In the genomic region with DNA sequence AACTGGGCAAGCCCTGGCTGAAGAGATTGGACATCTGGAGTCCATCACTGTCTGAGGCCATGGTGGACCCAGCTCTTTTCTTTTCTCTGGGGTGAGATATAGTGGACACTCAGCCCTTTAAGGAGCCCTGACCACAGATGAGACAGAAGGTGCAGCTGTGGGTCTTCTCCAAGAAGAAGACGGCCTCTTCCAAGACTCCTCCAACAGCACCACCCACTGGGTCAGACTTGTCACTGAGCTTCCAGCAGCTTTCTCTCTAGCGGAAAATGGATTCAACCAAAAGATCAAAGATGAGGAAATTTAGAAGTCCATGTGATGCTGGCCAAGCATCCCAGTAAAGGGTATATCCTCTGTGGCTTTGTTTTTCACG, we compare ENCODE assay signal across 17 cellular contexts. TPM values are rescaled to one million over a fixed set of nuclear protein-coding genes. Genes with fewer than 3 reads are reported as not detected.
DNase-seq lines count a peak whose midpoint lies in the region; ATAC-seq and TF ChIP-seq lines count a peak whose summit lies in the region.
"Had no signal": no experiment of that assay in that cellular context is flagged by ENCODE, and none has a peak within 500 bp of the region (broad histone marks: within the 10 kb centered on the region; RNA-seq: fewer than 3 reads in every experiment).

No MANE protein-coding gene starts in this region.

- H3K9me3 ChIP-seq in H9 (ENCODE audit: control insufficient read depth, low read depth, low read length) (no peaks in the 10 kb centered on the region), subcutaneous abdominal adipose tissue (ENCODE audit: control insufficient read depth in 5 of 5, low read length in 5 of 5) (no peaks in the 10 kb centered on the region)

- no CpG with 5 or more reads among the region's 3 CpGs for WGBS in H9 (ENCODE audit: extremely low coverage, insufficient read length, low lambda C conversion rate)

- H3K27ac ChIP-seq in H9 (ENCODE audit: insufficient read length, low read depth, low read length): no peak overlapping the region
- H3K27ac ChIP-seq in subcutaneous abdominal adipose tissue (ENCODE audit: low read depth, low read length): peak overlapping the region; percentile 84
- H3K27ac ChIP-seq: hepatocyte, parathyroid adenoma had no signal

- no peaks in the 10 kb centered on the region for H3K36me3 Mint-ChIP-seq in H9 (ENCODE audit: insufficient read depth in 1 of 3, low read depth in 3 of 3)
- H3K36me3 Mint-ChIP-seq in T-cell: no peaks in the 10 kb centered on the region
- H3K36me3 Mint-ChIP-seq: CD4-positive, CD25-positive, alpha-beta regulatory T cell had no signal

- no peak overlapping the region for H3K18ac ChIP-seq in H9 (ENCODE audit: insufficient read length, low read depth, low read length)

- no peak overlapping the region for H2BK12ac ChIP-seq in H9 (ENCODE audit: insufficient read length, low read depth, low read length)

- in situ Hi-C loops in astrocyte of the cerebellum (cut with HindIII; ENCODE audit: low sequenced_read_pairs): no loop called here

- peak; percentile 44 for ATAC-seq in left ventricle myocardium superior
- ATAC-seq in T-cell (replicated peaks in 1 of 4): no peak
- ATAC-seq: stimulated activated effector memory CD8-positive, alpha-beta T cell treated with anti-CD3 and anti-CD28 coated beads, Interleukin-12 subunit alpha, Interleukin-12 subunit beta, amount 100 ng/mL, for 72 hours had no signal

- no peak overlapping the region for H3K23ac ChIP-seq in H9 (ENCODE audit: insufficient read length, low read depth, low read length)

- no peak overlapping the region for H2BK120ac ChIP-seq in H9 (ENCODE audit: low read depth, low read length, poor library complexity, severe bottlenecking)

- no peak overlapping the region for H4K5ac ChIP-seq in H9 (ENCODE audit: insufficient read length, low read depth, low read length)

- no peak overlapping the region for H3K14ac ChIP-seq in H9 (ENCODE audit: insufficient read depth, low read length)

- peak; percentile 29 for DNase-seq in H9
- DNase-seq in astrocyte of the cerebellum (ENCODE audit: low read depth): no peak
- no peak for DNase-seq in left ventricle myocardium superior
- no peak for DNase-seq in NCI-H128 (lab: John Stamatoyannopoulos, UW; ENCODE audit: unreplicated experiment)
- DNase-seq in activated naive CD4-positive, alpha-beta T cell treated with anti-CD3 and anti-CD28 coated beads, Interleukin-2, amount 50 U/mL, for 16 hours: no peak
- no peak for DNase-seq in mucosa of gallbladder (ENCODE audit: low spot score)
- DNase-seq in T-cell: no peak
- DNase-seq: CD4-positive, CD25-positive, alpha-beta regulatory T cell; effector memory CD4-positive, alpha-beta T cell; NCI-H1417; NCI-H526 treated with DMSO at 0.1 percent for 48 hours; SHP77; stimulated activated CD4-positive, alpha-beta T cell treated with anti-CD3 and anti-CD28 coated beads, Interleukin-1b, Interleukin-23, amount 100 ng/mL, for 48 hours had no signal

- no peak overlapping the region for H4K8ac ChIP-seq in H9 (replicated peaks; ENCODE audit: insufficient read length, low read depth, low read length)

- H3K27me3 Mint-ChIP-seq in H9 (ENCODE audit: low read depth) (peaks cover 19% of the 10 kb centered on the region), T-cell (peaks cover 19 to 24% of the 10 kb centered on the region in 2 donors)

- no peaks in the 10 kb centered on the region for H3K79me1 ChIP-seq in H9 (ENCODE audit: insufficient read depth, low read depth, low read length, poor library complexity, severe bottlenecking)

- H2BK15ac ChIP-seq in H9 (ENCODE audit: low read depth, low read length): no peak overlapping the region

- H3K4me1 ChIP-seq in H9 (ENCODE audit: insufficient read depth, low read length) (no peaks in the 10 kb centered on the region), subcutaneous abdominal adipose tissue (ENCODE audit: control insufficient read depth in 5 of 5, insufficient read depth in 5 of 5, low read length in 5 of 5) (peaks cover 19 to 78% (median 71%) of the 10 kb centered on the region in 5 donors)
- H3K4me1 ChIP-seq: parathyroid adenoma had no signal

- CTCF ChIA-PET in T-cell (lab: Charles Lee): interaction anchor here in 1 of 2 donors (0.6 kb wide), 1 partner anchor 227 kb away, joined by 3 read pairs; no protein-coding TSS in a partner anchor

- no peak overlapping the region for H3K56ac ChIP-seq in H9 (ENCODE audit: insufficient read length, low read depth, low read length)

- H3K79me2 ChIP-seq in H9 (ENCODE audit: insufficient read depth, low read length): no peaks in the 10 kb centered on the region
- H3K79me2 ChIP-seq: hepatocyte, parathyroid adenoma had no signal

- 0 out of 4 replicates have a peak, but pooled peaks cover 0 to 4% of the 10 kb centered on the region in 2 experiments for H3K4me1 Mint-ChIP-seq in H9
- no peaks in the 10 kb centered on the region for H3K4me1 Mint-ChIP-seq in T-cell
- H3K4me1 Mint-ChIP-seq: CD4-positive, CD25-positive, alpha-beta regulatory T cell; stimulated activated effector memory CD8-positive, alpha-beta T cell treated with anti-CD3 and anti-CD28 coated beads, Interleukin-12 subunit alpha, Interleukin-12 subunit beta, amount 100 ng/mL, for 72 hours had no signal

- H3K4me2 ChIP-seq in H9 (ENCODE audit: insufficient read depth, insufficient read length, low read length): no peak overlapping the region
- H3K4me2 ChIP-seq: hepatocyte had no signal

- no peak overlapping the region for H4K91ac ChIP-seq in H9 (ENCODE audit: insufficient read length, low read depth, low read length)

- no peak overlapping the region for H2AFZ ChIP-seq in H9 (ENCODE audit: low read length)
- H2AFZ ChIP-seq: hepatocyte, parathyroid adenoma had no signal

- H2AK5ac ChIP-seq in H9 (ENCODE audit: insufficient read length, low read length): no peak overlapping the region

- TF ChIP-seq CTCF in H9 (conservative IDR thresholded peaks at IDR 0.05) (peak; percentile 59), astrocyte of the cerebellum (IDR thresholded peaks at IDR 0.05; ENCODE audit: low read depth, low read length, missing control alignments) (peak; percentile 4)

- H3K27me3 ChIP-seq in H9 (ENCODE audit: insufficient read depth, low read length): no peaks in the 10 kb centered on the region
- peaks cover 0 to 2% (median 0%) of the 10 kb centered on the region in 5 donors for H3K27me3 ChIP-seq in subcutaneous abdominal adipose tissue (ENCODE audit: control insufficient read depth in 5 of 5, insufficient read depth in 4 of 5, low read length in 5 of 5)
- H3K27me3 ChIP-seq: hepatocyte had no signal

- peaks cover 0 to 20% (median 3%) of the 10 kb centered on the region in 5 donors for H3K36me3 ChIP-seq in subcutaneous abdominal adipose tissue (ENCODE audit: control insufficient read depth in 5 of 5, insufficient read depth in 5 of 5, low read length in 5 of 5)

- H2BK5ac ChIP-seq in H9 (ENCODE audit: insufficient read length, low read length): no peak overlapping the region

- H3K4me3 ChIP-seq in astrocyte of the cerebellum (ENCODE audit: low read depth, low read length) (no peak overlapping the region), subcutaneous abdominal adipose tissue (ENCODE audit: low read depth in 1 of 5, low read length in 5 of 5) (no peak overlapping the region)
- H3K4me3 ChIP-seq: hepatocyte had no signal

- H3K9ac ChIP-seq in H9 (ENCODE audit: extremely low read depth, insufficient read length, low read length) (no peak overlapping the region), subcutaneous abdominal adipose tissue (ENCODE audit: low read length in 5 of 5) (peak overlapping the region in 1 of 5 donors; percentile 16)
- H3K9ac ChIP-seq: parathyroid adenoma had no signal

- no peaks in the 10 kb centered on the region for H3K23me2 ChIP-seq in H9 (ENCODE audit: insufficient read length, low read depth, low read length, poor library complexity, severe bottlenecking)

- H2BK20ac ChIP-seq in H9 (ENCODE audit: low read depth, low read length, poor library complexity, severe bottlenecking): no peak overlapping the region

- no peak overlapping the region for H3K4ac ChIP-seq in H9 (ENCODE audit: low read depth, low read length)

- H3K4me3 Mint-ChIP-seq in H9: no peak overlapping the region
- H3K4me3 Mint-ChIP-seq in T-cell: no peak overlapping the region
- H3K4me3 Mint-ChIP-seq: CD4-positive, CD25-positive, alpha-beta regulatory T cell; stimulated activated effector memory CD8-positive, alpha-beta T cell treated with anti-CD3 and anti-CD28 coated beads, Interleukin-12 subunit alpha, Interleukin-12 subunit beta, amount 100 ng/mL, for 72 hours had no signal

- H3T11ph ChIP-seq in H9 (ENCODE audit: low read length): no peak overlapping the region

- H4K20me1 ChIP-seq in H9 (ENCODE audit: control insufficient read depth, insufficient read depth, insufficient read length): no peaks in the 10 kb centered on the region

- H3K27ac Mint-ChIP-seq in H9 (no peak overlapping the region), T-cell (no peak overlapping the region)
- H3K27ac Mint-ChIP-seq: CD4-positive, CD25-positive, alpha-beta regulatory T cell; stimulated activated effector memory CD8-positive, alpha-beta T cell treated with anti-CD3 and anti-CD28 coated beads, Interleukin-12 subunit alpha, Interleukin-12 subunit beta, amount 100 ng/mL, for 72 hours had no signal

- peaks cover 2 to 3% of the 10 kb centered on the region in 2 experiments; a peak in 3 of 5 replicates for H3K9me3 Mint-ChIP-seq in H9
- peaks cover 0 to 11% (median 6%) of the 10 kb centered on the region in 3 donors for H3K9me3 Mint-ChIP-seq in T-cell

- intact Hi-C loops in left ventricle myocardium superior (cut with micrococcal nuclease): no loop called here

- POLR2A ChIA-PET in T-cell (lab: Charles Lee): no interaction called here

RNA-seq across cellular contexts. Expression of a gene that starts 27.3 kb away (rescaled TPM):
- total RNA-seq in H9 (2021): 0.22 and 0.33 TPM in 2 replicates
- 2.6 TPM for total RNA-seq in left ventricle myocardium superior
- total RNA-seq in mucosa of gallbladder: 5.9 TPM
- total RNA-seq in T-cell: not detected
- total RNA-seq: CD4-positive, CD25-positive, alpha-beta regulatory T cell had no signal
